9 cellular contexts compared by ENCODE assay signal in the genomic region with DNA sequence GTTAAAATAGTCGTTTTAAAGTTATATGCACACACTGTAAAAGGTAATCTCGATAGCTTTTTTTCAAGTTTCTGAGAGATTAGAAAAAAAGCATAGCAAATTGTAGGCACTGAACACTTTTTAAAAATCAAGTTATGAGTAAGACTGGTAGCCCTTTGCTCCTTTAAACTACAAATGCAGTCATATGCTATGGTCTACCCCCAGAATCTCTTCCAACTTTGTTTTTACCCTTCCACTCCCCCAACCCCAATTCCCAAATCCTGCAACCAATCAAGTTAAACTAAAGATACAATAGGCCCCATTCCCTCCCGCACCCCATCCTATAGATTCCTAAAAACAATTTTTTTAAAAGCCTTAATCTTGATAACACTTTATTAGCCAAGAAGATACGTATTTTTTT. TPM values are rescaled to one million over a fixed set of nuclear protein-coding genes. Genes with fewer than 3 reads are reported as not detected.
A peak's percentile ranks its signal among the peaks of the same experiment; 100 is the strongest.
DNase-seq lines count a peak whose midpoint lies in the region; ATAC-seq, FAIRE-seq and TF ChIP-seq lines count a peak whose summit lies in the region.
"Had no signal": no experiment of that assay in that cellular context is flagged by ENCODE, and none has a peak within 500 bp of the region (broad histone marks: within the 10 kb centered on the region; RNA-seq: fewer than 3 reads in every experiment).

No MANE protein-coding gene starts in this region.

- H3K9me3 Mint-ChIP-seq in CD4-positive, alpha-beta T cell = no peaks in the 10 kb centered on the region
- H3K9me3 Mint-ChIP-seq: activated T-helper 17 cell treated with anti-CD3 and anti-CD28 coated beads, Interleukin-2, amount 50 U/mL, for 72 hours had no signal

- no peak overlapping the region for H3K27ac ChIP-seq in CD4-positive, alpha-beta T cell (ENCODE audit: low read depth, low read length)
- H3K27ac ChIP-seq in PC-3 (ENCODE audit: low read length) (no peak overlapping the region), pancreas (peak overlapping the region in 2 of 4 donors; percentile 98 to 99)

- H3K4me3 Mint-ChIP-seq in CD4-positive, alpha-beta T cell = peak overlapping the region; percentile 3

- H3K4me2 ChIP-seq in PC-3 (ENCODE audit: low read length) = peak overlapping the region; percentile 86

- no peaks in the 10 kb centered on the region for H3F3A ChIP-seq in PC-3 (ENCODE audit: low read length, unreplicated experiment)

- 14 to 17% methylated on average over 4 of the region's 4 CpGs for WGBS in pancreas, 2 donors

- H3K9ac ChIP-seq in PC-3 (ENCODE audit: low read length) = peak overlapping the region; percentile 83; the same call in 1 of the 2 replicates

- H3K4me3 ChIP-seq in PC-3 (ENCODE audit: low read length) (peak overlapping the region; percentile 88), fibroblast of villous mesenchyme (ENCODE audit: low read depth, low read length) (peak overlapping the region; percentile 79), pancreas (peak overlapping the region in 3 of 4 donors; percentile 57 to 73 (median 71))

- CTCF ChIA-PET in CD4-positive, alpha-beta T cell (lab: Charles Lee) = no interaction called here
- CTCF ChIA-PET in PC-3 (lab: Charles Lee) = interaction anchor here (1.1 to 1.2 kb wide), 2 partner anchors 60 to 95 kb away, joined by 3 to 7 read pairs; no protein-coding TSS in a partner anchor

- no peaks in the 10 kb centered on the region for H3K9me3 ChIP-seq in CD4-positive, alpha-beta T cell (ENCODE audit: control insufficient read depth, low read length)
- no peaks in the 10 kb centered on the region for H3K9me3 ChIP-seq in PC-3 (ENCODE audit: low read length)
- H3K9me3 ChIP-seq in pancreas = no peaks in the 10 kb centered on the region

- H3K9me2 ChIP-seq in PC-3 (replicated peaks; ENCODE audit: low read length) = no peaks in the 10 kb centered on the region

- H3K36me3 ChIP-seq in PC-3 (ENCODE audit: low read depth, low read length) = no peaks in the 10 kb centered on the region
- H3K36me3 ChIP-seq in pancreas = no peaks in the 10 kb centered on the region

- H3K79me2 ChIP-seq in PC-3 (ENCODE audit: low read length) = peaks cover 29% of the 10 kb centered on the region

- H4K20me1 ChIP-seq in PC-3 (ENCODE audit: low read length) = no peaks in the 10 kb centered on the region

- POLR2A ChIA-PET in CD4-positive, alpha-beta T cell (lab: Charles Lee) = interaction anchor here (0.8 to 3.1 kb wide), 2 partner anchors 68 to 95 kb away, joined by 3 to 20 read pairs; a partner anchor contains a TSS
- POLR2A ChIA-PET in PC-3 (lab: Charles Lee; ENCODE audit: unreplicated experiment) = no interaction called here

- no peak for ATAC-seq in CD4-positive, alpha-beta T cell (ENCODE audit: poor library complexity)
- ATAC-seq in PC-3 = no peak
- no peak for ATAC-seq in pancreas
- ATAC-seq in GM21423 (IDR thresholded peaks at IDR 0.05; ENCODE audit: unreplicated experiment) = no peak

- peaks cover 15% of the 10 kb centered on the region for H3K4me1 Mint-ChIP-seq in CD4-positive, alpha-beta T cell (ENCODE audit: low read depth)

- H3K4me1 ChIP-seq in PC-3 (ENCODE audit: insufficient read depth, low read length) = peaks cover 29% of the 10 kb centered on the region
- peaks cover 13 to 45% (median 25%) of the 10 kb centered on the region in 3 donors for H3K4me1 ChIP-seq in pancreas

- no peak for TF ChIP-seq CTCF in CD4-positive, alpha-beta T cell (IDR thresholded peaks at IDR 0.05)
- TF ChIP-seq CTCF in PC-3 (conservative IDR thresholded peaks at IDR 0.05; ENCODE audit: low read depth, low read length) (no peak), fibroblast of villous mesenchyme (IDR thresholded peaks at IDR 0.05; ENCODE audit: insufficient read depth, low read depth, low read length) (no peak), pancreas (IDR thresholded peaks at IDR 0.05) (no peak)

- no peak for DNase-seq in CD4-positive, alpha-beta T cell
- DNase-seq in PC-3 (no peak), fibroblast of villous mesenchyme (ENCODE audit: low read depth) (no peak), pancreas (no peak), head of caudate nucleus (no peak)
- no peak for DNase-seq in stimulated activated CD4-positive, alpha-beta T cell treated with anti-CD3 and anti-CD28 coated beads, Interleukin-1b, Interleukin-23, amount 100 ng/mL, for 48 hours
- DNase-seq in activated effector memory CD4-positive, alpha-beta T cell treated with Interleukin-2 at 50 U/mL for 16 hours = no peak

- H3K27me3 ChIP-seq in CD4-positive, alpha-beta T cell (ENCODE audit: control insufficient read depth, insufficient read depth, low read length) = peaks cover 13% of the 10 kb centered on the region
- H3K27me3 ChIP-seq in PC-3 (ENCODE audit: low read length) (no peaks in the 10 kb centered on the region), pancreas (no peaks in the 10 kb centered on the region)

- no peak overlapping the region for H3K27ac Mint-ChIP-seq in CD4-positive, alpha-beta T cell

- BruUV-seq in PC-3 (replicated peaks; lab: Mats Ljungman, UMichigan) = no TSS peak

- no peaks in the 10 kb centered on the region for H3K36me3 Mint-ChIP-seq in CD4-positive, alpha-beta T cell (ENCODE audit: low read depth)

- peak overlapping the region; percentile 85 for H2AFZ ChIP-seq in PC-3 (ENCODE audit: low read length)

- peaks cover 17% of the 10 kb centered on the region for H3K27me3 Mint-ChIP-seq in CD4-positive, alpha-beta T cell

- peak; percentile 34 for FAIRE-seq in pancreas (lab: Jason Lieb, UNC)

- intact Hi-C loops in CD4-positive, alpha-beta T cell (cut with DNase I, micrococcal nuclease) = loop anchor here in 1 of 2 experiments (5.0 kb wide), 1 partner anchor 95 kb away; a partner anchor contains a TSS
- intact Hi-C loops in PC-3 (cut with micrococcal nuclease) (loop anchor here (5.0 kb wide), 1 partner anchor 330 kb away; a partner anchor contains a TSS), pancreas (cut with DNase I) (no loop called here), head of caudate nucleus (cut with DNase I) (loop anchor here (5.0 kb wide), 1 partner anchor 95 kb away; a partner anchor contains a TSS)

RNA-seq across cellular contexts. Expression of a gene that starts 0.7 kb away (rescaled TPM):
- total RNA-seq in CD4-positive, alpha-beta T cell = 10 to 100 TPM; 17.9 to 18.5 TPM
- total RNA-seq in PC-3 (2014; rRNA removed) (15.7 and 19.6 TPM in 2 replicates), fibroblast of villous mesenchyme (49.9 and 63.5 TPM in 2 replicates), pancreas (10 to 100 TPM; 22.9 to 52.1 (median 36.0) TPM)
- 10 to 100 TPM; 14.4 to 15.5 TPM for polyA plus RNA-seq in pancreas

Comparison
In these comparisons a context has a peak if more than half of its experiments do, and no peak if none do; other contexts are left out.
1. intact Hi-C loops: an anchor here in PC-3 (5.0 kb wide) and head of caudate nucleus (5.0 kb wide); none called in pancreas.